8 cellular contexts compared by ENCODE assay signal in the genomic region with DNA sequence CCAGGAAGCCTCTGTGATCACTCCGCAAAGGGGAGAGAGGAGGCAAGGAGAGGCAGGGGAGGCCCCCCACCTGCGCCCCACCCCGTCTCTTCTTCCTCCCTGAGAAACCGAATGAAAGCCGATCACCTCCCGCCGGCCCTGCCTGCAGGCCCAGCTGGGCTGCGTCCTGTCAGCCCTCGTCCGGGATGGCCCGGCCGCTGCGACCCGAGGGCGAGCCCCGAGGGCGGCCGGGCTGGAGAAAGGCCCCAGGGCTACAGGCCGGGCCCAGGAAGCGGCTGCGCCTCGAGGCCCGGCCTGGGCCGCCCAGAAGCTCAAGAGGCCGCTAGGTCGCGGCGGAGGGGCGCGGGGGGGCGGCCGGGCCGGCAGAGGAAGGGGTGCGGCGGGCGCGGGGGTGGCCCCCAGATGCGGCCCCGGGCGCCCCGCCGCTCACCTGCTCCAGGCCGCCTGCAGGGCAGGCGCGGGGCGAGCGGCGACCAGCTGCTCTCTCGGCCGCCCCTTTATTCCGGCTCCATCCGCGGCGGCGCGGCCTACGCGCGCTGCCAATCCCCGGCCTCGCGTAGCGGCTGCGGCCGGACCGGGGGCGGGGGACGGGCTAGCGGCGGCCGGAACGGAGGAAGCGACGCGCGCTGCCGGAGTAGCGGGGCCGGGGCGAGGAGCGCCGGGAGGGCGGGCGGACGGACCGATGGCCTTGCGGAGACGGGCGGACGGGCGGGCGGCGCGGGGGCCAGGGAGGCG. TPM values are rescaled to one million over a fixed set of nuclear protein-coding genes. Genes with fewer than 3 reads are reported as not detected.
DNase-seq lines count a peak whose midpoint lies in the region; ATAC-seq and TF ChIP-seq lines count a peak whose summit lies in the region.

A gene (minus strand): TSS at position 702 of the 735 bp plus-strand sequence. CDS start 2,407 bp downstream, outside the sequence.

- H3K27ac Mint-ChIP-seq in CD8-positive, alpha-beta T cell, result peak within 1 kb of the TSS; percentile 87
- peak within 1 kb of the TSS; percentile 86 for H3K27ac Mint-ChIP-seq in activated T-helper 17 cell treated with anti-CD3 and anti-CD28 coated beads, Interleukin-2, amount 50 U/mL, for 72 hours

- peak within 1 kb of the TSS; percentile 91 for H3K4me3 Mint-ChIP-seq in CD8-positive, alpha-beta T cell
- peak within 1 kb of the TSS; percentile 87 for H3K4me3 Mint-ChIP-seq in activated T-helper 17 cell treated with anti-CD3 and anti-CD28 coated beads, Interleukin-2, amount 50 U/mL, for 72 hours

- peaks cover 16% of the 10 kb centered on the region for H3K36me3 ChIP-seq in CD8-positive, alpha-beta T cell (ENCODE audit: insufficient read depth, low read length)

- peaks cover 52% of the 10 kb centered on the region for H3K4me1 ChIP-seq in CD8-positive, alpha-beta T cell (ENCODE audit: insufficient read depth, low read length)
- H3K4me1 ChIP-seq in right cardiac atrium (ENCODE audit: control insufficient read depth, insufficient read depth, low read length), result no peaks in the 10 kb centered on the region

- intact Hi-C loops in CD8-positive, alpha-beta T cell (cut with DNase I, micrococcal nuclease), result loop anchor here (1.0 to 10.0 kb wide), 14 partner anchors 21 to 699 kb away; a partner anchor contains a TSS
- intact Hi-C loops in right cardiac atrium (cut with DNase I), result loop anchor here (2.0 to 10.0 kb wide), 6 partner anchors 98 to 425 kb away; no protein-coding TSS in a partner anchor

- H3K4me3 ChIP-seq in CD8-positive, alpha-beta T cell (ENCODE audit: low read depth, low read length), result peak within 1 kb of the TSS; percentile 69
- H3K4me3 ChIP-seq in right cardiac atrium (ENCODE audit: low read length) (peak within 1 kb of the TSS; percentile 94), retinal pigment epithelial cell (ENCODE audit: low read length) (peak within 1 kb of the TSS; percentile 83)

- no peak for TF ChIP-seq CTCF in CD8-positive, alpha-beta T cell (IDR thresholded peaks at IDR 0.05)
- no peak for TF ChIP-seq CTCF in retinal pigment epithelial cell (conservative IDR thresholded peaks at IDR 0.05; ENCODE audit: low read depth, low read length)

- H3K9me3 Mint-ChIP-seq in CD8-positive, alpha-beta T cell, result no peaks in the 10 kb centered on the region
- no peaks in the 10 kb centered on the region for H3K9me3 Mint-ChIP-seq in activated T-helper 17 cell treated with anti-CD3 and anti-CD28 coated beads, Interleukin-2, amount 50 U/mL, for 72 hours

- WGBS in right cardiac atrium, result under 1% methylated on average over 95 of the region's 95 CpGs

- H3K27me3 Mint-ChIP-seq in CD8-positive, alpha-beta T cell (ENCODE audit: low read depth), result no peaks in the 10 kb centered on the region
- H3K27me3 Mint-ChIP-seq in activated T-helper 17 cell treated with anti-CD3 and anti-CD28 coated beads, Interleukin-2, amount 50 U/mL, for 72 hours, result no peaks in the 10 kb centered on the region

- POLR2A ChIA-PET in CD8-positive, alpha-beta T cell (lab: Charles Lee), result interaction anchor here (1.0 to 2.9 kb wide), 4 partner anchors 11 to 264 kb away, joined by 4 to 9 read pairs (median 6); a partner anchor contains a TSS
- POLR2A ChIA-PET in HEK293T (lab: Yijun Ruan, JAX), result interaction anchor here (0.6 to 1.5 kb wide), 4 partner anchors 20 to 265 kb away, joined by 3 to 4 read pairs (median 3); a partner anchor contains a TSS

- no peaks in the 10 kb centered on the region for H3K9me3 ChIP-seq in CD8-positive, alpha-beta T cell (ENCODE audit: low read length)
- H3K9me3 ChIP-seq in right cardiac atrium (ENCODE audit: control insufficient read depth, low read length), result no peaks in the 10 kb centered on the region

- CTCF ChIA-PET in CD8-positive, alpha-beta T cell (lab: Charles Lee), result interaction anchor here (0.8 to 10.1 kb wide), 7 partner anchors 10 to 423 kb away, joined by 3 to 143 read pairs (median 4); no protein-coding TSS in a partner anchor
- CTCF ChIA-PET in HEK293T (lab: Yijun Ruan, JAX), result interaction anchor here (0.9 to 1.3 kb wide), 2 partner anchors 94 to 141 kb away, joined by 3 read pairs; no protein-coding TSS in a partner anchor

- peak within 1 kb of the TSS; percentile 61 for H3K27ac ChIP-seq in CD8-positive, alpha-beta T cell (ENCODE audit: low read depth, low read length)
- peak within 1 kb of the TSS; percentile 88 for H3K27ac ChIP-seq in right cardiac atrium (ENCODE audit: low read length)

- DNase-seq in CD8-positive, alpha-beta T cell, result peak in 2 of 7 experiments; percentile 18 to 28
- DNase-seq in right cardiac atrium (peak in 2 of 3 donors; percentile 62 to 63), retinal pigment epithelial cell (ENCODE audit: low read depth) (no peak), HEK293T (ENCODE audit: extremely low spot score) (no peak)
- no peak for DNase-seq in stimulated activated CD8-positive, alpha-beta memory T cell treated with anti-CD3 and anti-CD28 coated beads, Interleukin-4, amount 100 ng/mL, for 48 hours

- ATAC-seq in CD8-positive, alpha-beta T cell, result peak; percentile 1
- peak; percentile 19 for ATAC-seq in GM19455 (IDR thresholded peaks at IDR 0.05; ENCODE audit: unreplicated experiment)
- peak; percentile 27 for ATAC-seq in HG03521 (IDR thresholded peaks at IDR 0.05; ENCODE audit: unreplicated experiment)
- ATAC-seq in activated T-helper 17 cell treated with anti-CD3 and anti-CD28 coated beads, Interleukin-2, amount 50 U/mL, for 72 hours (replicated peaks), result peak; percentile 25
- ATAC-seq in right cardiac atrium, result peak in 1 of 2 donors; percentile 0

- no peaks in the 10 kb centered on the region for H3K27me3 ChIP-seq in CD8-positive, alpha-beta T cell (ENCODE audit: insufficient read depth, low read length)
- H3K27me3 ChIP-seq in right cardiac atrium (ENCODE audit: control insufficient read depth, insufficient read depth), result no peaks in the 10 kb centered on the region

- H3K36me3 Mint-ChIP-seq in CD8-positive, alpha-beta T cell, result peaks cover 51% of the 10 kb centered on the region
- H3K36me3 Mint-ChIP-seq in activated T-helper 17 cell treated with anti-CD3 and anti-CD28 coated beads, Interleukin-2, amount 50 U/mL, for 72 hours (ENCODE audit: low read depth), result peaks cover 36% of the 10 kb centered on the region

- H3K4me1 Mint-ChIP-seq in CD8-positive, alpha-beta T cell (ENCODE audit: low read depth), result peaks cover 62% of the 10 kb centered on the region
- peaks cover 29% of the 10 kb centered on the region for H3K4me1 Mint-ChIP-seq in activated T-helper 17 cell treated with anti-CD3 and anti-CD28 coated beads, Interleukin-2, amount 50 U/mL, for 72 hours

TF ChIP-seq in HEK293T, 16 proteins besides CTCF, POLR2A, EP300 and RAD21:
- no peak for TF ChIP-seq FOXK2 (IDR thresholded peaks at IDR 0.05)
- TF ChIP-seq HDGF (IDR thresholded peaks at IDR 0.05; ENCODE audit: borderline replicate concordance), result no peak
- TF ChIP-seq CTBP1 (IDR thresholded peaks at IDR 0.05; ENCODE audit: borderline replicate concordance), result no peak
- no peak for TF ChIP-seq L3MBTL2 (conservative IDR thresholded peaks at IDR 0.05)
- no peak for TF ChIP-seq ZNF384 (IDR thresholded peaks at IDR 0.05)
- no peak for TF ChIP-seq ELF4 (IDR thresholded peaks at IDR 0.05)
- no peak for TF ChIP-seq FOXA1 (IDR thresholded peaks at IDR 0.05)
- no peak for TF ChIP-seq NFRKB (IDR thresholded peaks at IDR 0.05)
- TF ChIP-seq FOXM1 (IDR thresholded peaks at IDR 0.05; ENCODE audit: borderline replicate concordance), result no peak

RNA-seq across cellular contexts. Expression of the gene that starts here (rescaled TPM):
- 1 to 10 TPM; 8.0 to 9.4 TPM for total RNA-seq in CD8-positive, alpha-beta T cell
- 1 to 10 TPM; 3.9 to 5.5 TPM for total RNA-seq in activated T-helper 17 cell treated with anti-CD3 and anti-CD28 coated beads, Interleukin-2, amount 50 U/mL, for 72 hours
- 1 to 10 TPM; 5.5 to 9.2 (median 7.9) TPM for total RNA-seq in right cardiac atrium
- 6.3 TPM for polyA plus RNA-seq in right cardiac atrium

Comparison
In these comparisons a context has a peak if more than half of its experiments do, and no peak if none do; other contexts are left out.
1. DNase-seq: peak in right cardiac atrium (2 of 3); none in retinal pigment epithelial cell (single experiment), HEK293T (single experiment) and stimulated activated CD8-positive, alpha-beta memory T cell treated with anti-CD3 and anti-CD28 coated beads, Interleukin-4, amount 100 ng/mL, for 48 hours (single experiment).
2. Peak in every context shown above with its lines, with median percentiles within 50 percentile points of each other: H3K4me3 ChIP-seq.